ENCODE assay signal across 33 cellular contexts in the genomic region with DNA sequence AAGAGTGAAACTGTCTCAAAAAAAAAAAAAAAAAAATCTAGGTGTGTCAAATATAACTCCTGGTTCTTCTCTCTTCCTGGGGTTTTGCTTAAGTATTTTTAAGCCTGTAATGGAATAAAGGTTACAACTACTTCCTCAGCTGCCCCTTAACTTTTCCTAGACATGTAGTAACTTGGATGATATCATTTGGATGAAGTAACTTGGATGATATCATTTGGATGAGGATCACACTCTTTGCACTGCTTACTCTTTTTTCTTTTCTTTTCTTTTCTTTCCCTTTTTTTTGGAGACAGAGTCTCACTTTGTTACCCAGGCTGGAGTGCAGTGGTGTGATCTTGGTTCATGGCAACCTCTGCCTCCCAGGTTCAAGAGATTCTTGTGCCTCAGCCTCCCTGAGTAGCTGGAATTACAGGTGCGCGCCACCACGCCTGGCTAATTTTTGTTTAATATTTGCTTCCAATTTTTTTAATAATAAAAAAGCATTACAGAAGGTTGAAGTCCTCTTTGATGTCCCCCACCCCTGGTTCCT. TPM values are rescaled to one million over a fixed set of nuclear protein-coding genes. Genes with fewer than 3 reads are reported as not detected.
DNase-seq lines count a peak whose midpoint lies in the region; ATAC-seq and TF ChIP-seq lines count a peak whose summit lies in the region.
"Had no signal": no experiment of that assay in that cellular context is flagged by ENCODE, and none has a peak within 500 bp of the region (broad histone marks: within the 10 kb centered on the region; RNA-seq: fewer than 3 reads in every experiment).

No MANE protein-coding gene starts in this region.

- H3K27ac Mint-ChIP-seq in activated CD4-positive, alpha-beta T cell treated with anti-CD3 and anti-CD28 coated beads, Interleukin-2, amount 10 ng/mL, durations not matched to agents 24 days and 14 days = no peak overlapping the region
- H3K27ac Mint-ChIP-seq in stimulated activated effector memory CD8-positive, alpha-beta T cell treated with anti-CD3 and anti-CD28 coated beads, Interleukin-12 subunit alpha, Interleukin-12 subunit beta, amount 100 ng/mL, for 72 hours = no peak overlapping the region
- H3K27ac Mint-ChIP-seq: activated CD8-positive, alpha-beta T cell treated with anti-CD3 and anti-CD28 coated beads for 36 hours; H9; natural killer cell had no signal

- ATAC-seq in GM19328 (IDR thresholded peaks at IDR 0.05; ENCODE audit: unreplicated experiment) = no peak
- ATAC-seq in stimulated activated effector memory CD8-positive, alpha-beta T cell treated with anti-CD3 and anti-CD28 coated beads, Interleukin-12 subunit alpha, Interleukin-12 subunit beta, amount 100 ng/mL, for 72 hours = no peak
- ATAC-seq: activated CD4-positive, CD25-positive, alpha-beta regulatory T cell treated with anti-CD3 and anti-CD28 coated beads, Interleukin-2, amount 50 U/mL, for 24 hours; activated CD8-positive, alpha-beta T cell treated with anti-CD3 and anti-CD28 coated beads for 36 hours; left lobe of liver; natural killer cell; pancreas; sciatic nerve had no signal

- intact Hi-C loops in activated CD4-positive, alpha-beta T cell treated with anti-CD3 and anti-CD28 coated beads, Interleukin-2, amount 10 ng/mL, durations not matched to agents 24 days and 14 days (cut with micrococcal nuclease) = no loop called here

- TF ChIP-seq CTCF in HEK293 (tag by site-specific recombination; IDR thresholded peaks at IDR 0.05) (no peak), cardiac fibroblast (IDR thresholded peaks at IDR 0.05; ENCODE audit: low read depth, low read length) (no peak), foreskin fibroblast (IDR thresholded peaks at IDR 0.05; ENCODE audit: low read depth, low read length) (no peak)

- POLR2A ChIA-PET in HEK293 (lab: Yijun Ruan, JAX) = no interaction called here

- no peaks in the 10 kb centered on the region for H3K9me3 Mint-ChIP-seq in activated CD4-positive, alpha-beta T cell treated with anti-CD3 and anti-CD28 coated beads, Interleukin-2, amount 10 ng/mL, durations not matched to agents 24 days and 14 days
- H3K9me3 Mint-ChIP-seq in stimulated activated effector memory CD8-positive, alpha-beta T cell treated with anti-CD3 and anti-CD28 coated beads, Interleukin-12 subunit alpha, Interleukin-12 subunit beta, amount 100 ng/mL, for 72 hours = no peaks in the 10 kb centered on the region
- H3K9me3 Mint-ChIP-seq: activated CD8-positive, alpha-beta T cell treated with anti-CD3 and anti-CD28 coated beads for 36 hours; H9; natural killer cell had no signal

- H3K27ac ChIP-seq in ACC112 (ENCODE audit: low read depth, low read length) = peak overlapping the region; percentile 78; the same call in 1 of the 2 replicates
- no peak overlapping the region for H3K27ac ChIP-seq in HEK293 (ENCODE audit: extremely low read depth, low read depth, low read length)
- H3K27ac ChIP-seq: BLaER1 treated with 17β-estradiol and CSF1 and Interleukin-3, amounts not matched to agents 10 nM and 100 nM; esophagus muscularis mucosa; pancreas had no signal

- H3K36me3 Mint-ChIP-seq in activated CD4-positive, alpha-beta T cell treated with anti-CD3 and anti-CD28 coated beads, Interleukin-2, amount 10 ng/mL, durations not matched to agents 24 days and 14 days (ENCODE audit: low read depth) = peaks cover 9% of the 10 kb centered on the region
- peaks cover 7% of the 10 kb centered on the region for H3K36me3 Mint-ChIP-seq in stimulated activated effector memory CD8-positive, alpha-beta T cell treated with anti-CD3 and anti-CD28 coated beads, Interleukin-12 subunit alpha, Interleukin-12 subunit beta, amount 100 ng/mL, for 72 hours
- H3K36me3 Mint-ChIP-seq: natural killer cell had no signal

- DNase-seq in cardiac fibroblast (ENCODE audit: low read depth in 2 of 2) (peak; percentile 23 to 56), foreskin fibroblast (peak; percentile 38 to 71), NCI-H1092 treated with DMSO at 0.1 percent for 48 hours (lab: John Stamatoyannopoulos, UW) (no peak)
- no peak for DNase-seq in activated CD4-positive, alpha-beta T cell treated with anti-CD3 and anti-CD28 coated beads, Interleukin-2, amount 10 ng/mL, durations not matched to agents 24 days and 14 days
- DNase-seq in stimulated activated effector memory CD8-positive, alpha-beta T cell treated with anti-CD3 and anti-CD28 coated beads, Interleukin-12 subunit alpha, Interleukin-12 subunit beta, amount 100 ng/mL, for 72 hours (ENCODE audit: low spot score in 2 of 2) = no peak
- DNase-seq: activated CD8-positive, alpha-beta T cell treated with anti-CD3 and anti-CD28 coated beads for 36 hours; activated naive CD4-positive, alpha-beta T cell treated with Interleukin-2 at 50 U/mL for 16 hours; activated T-cell treated with anti-CD3 and anti-CD28 coated beads, Interleukin-2, amount 50 U/mL, for 1 hour; amygdala; central memory CD4-positive, alpha-beta T cell; DMS 273 treated with DMSO at 0.1 percent for 48 hours; effector CD4-positive, alpha-beta T cell; GDM1; H9; KBM-7; midbrain; MV-4-11; natural killer cell; NCI-H187; NCI-H748 treated with DMSO at 0.1 percent for 48 hours; pancreas; SHP77 treated with DMSO at 0.1 percent for 48 hours; stimulated activated CD4-positive, alpha-beta T cell treated with anti-CD3 and anti-CD28 coated beads, Interleukin-15, amount 100 ng/mL, for 24 hours had no signal

- no peak overlapping the region for H3K4me3 Mint-ChIP-seq in activated CD4-positive, alpha-beta T cell treated with anti-CD3 and anti-CD28 coated beads, Interleukin-2, amount 10 ng/mL, durations not matched to agents 24 days and 14 days
- H3K4me3 Mint-ChIP-seq in stimulated activated effector memory CD8-positive, alpha-beta T cell treated with anti-CD3 and anti-CD28 coated beads, Interleukin-12 subunit alpha, Interleukin-12 subunit beta, amount 100 ng/mL, for 72 hours = no peak overlapping the region
- H3K4me3 Mint-ChIP-seq: activated CD8-positive, alpha-beta T cell treated with anti-CD3 and anti-CD28 coated beads for 36 hours; H9; natural killer cell had no signal

- no peak overlapping the region for H2AFZ ChIP-seq in ACC112 (ENCODE audit: low read length, unreplicated experiment)

- H3K79me2 ChIP-seq in ACC112 (ENCODE audit: control insufficient read depth, insufficient read depth, low read length, unreplicated experiment) = peaks cover 14% of the 10 kb centered on the region

- peaks cover 6% of the 10 kb centered on the region for H3K27me3 Mint-ChIP-seq in activated CD4-positive, alpha-beta T cell treated with anti-CD3 and anti-CD28 coated beads, Interleukin-2, amount 10 ng/mL, durations not matched to agents 24 days and 14 days

- H3K4me1 ChIP-seq in ACC112 (ENCODE audit: control insufficient read depth, insufficient read depth, low read length, unreplicated experiment) (peaks cover 24% of the 10 kb centered on the region), HEK293 (ENCODE audit: control insufficient read depth, insufficient read depth, low read length) (no peaks in the 10 kb centered on the region)

- CTCF ChIA-PET in HEK293 (lab: Yijun Ruan, JAX) = no interaction called here

- H3K9me3 ChIP-seq in HEK293 (ENCODE audit: control insufficient read depth, insufficient read depth, low read depth, low read length) = no peaks in the 10 kb centered on the region
- H3K9me3 ChIP-seq: BLaER1 treated with 17β-estradiol and CSF1 and Interleukin-3, amounts not matched to agents 10 nM and 100 nM; esophagus muscularis mucosa; pancreas had no signal

- peaks cover 2% of the 10 kb centered on the region for H3K4me1 Mint-ChIP-seq in activated CD4-positive, alpha-beta T cell treated with anti-CD3 and anti-CD28 coated beads, Interleukin-2, amount 10 ng/mL, durations not matched to agents 24 days and 14 days
- peaks cover 12% of the 10 kb centered on the region for H3K4me1 Mint-ChIP-seq in stimulated activated effector memory CD8-positive, alpha-beta T cell treated with anti-CD3 and anti-CD28 coated beads, Interleukin-12 subunit alpha, Interleukin-12 subunit beta, amount 100 ng/mL, for 72 hours

- no peak overlapping the region for H3K4me3 ChIP-seq in ACC112 (ENCODE audit: low read depth, low read length)
- no peak overlapping the region for H3K4me3 ChIP-seq in HEK293 (ENCODE audit: low read depth, low read length)
- no peak overlapping the region for H3K4me3 ChIP-seq in cardiac fibroblast (replicated peaks in 1 of 2; ENCODE audit: low read depth in 2 of 2, low read length in 2 of 2)
- H3K4me3 ChIP-seq in foreskin fibroblast (ENCODE audit: low read depth in 1 of 2, low read length in 2 of 2) = no peak overlapping the region
- H3K4me3 ChIP-seq: BLaER1 treated with 17β-estradiol and CSF1 and Interleukin-3, amounts not matched to agents 10 nM and 100 nM; esophagus muscularis mucosa; pancreas had no signal

- H3K27me3 ChIP-seq in ACC112 (ENCODE audit: insufficient read depth, low read length) = no peaks in the 10 kb centered on the region
- H3K27me3 ChIP-seq: BLaER1 treated with 17β-estradiol and CSF1 and Interleukin-3, amounts not matched to agents 10 nM and 100 nM; esophagus muscularis mucosa; pancreas had no signal

- H3K36me3 ChIP-seq in ACC112 (ENCODE audit: insufficient read depth, low read length) (no peaks in the 10 kb centered on the region), HEK293 (ENCODE audit: control insufficient read depth in 2 of 2, insufficient read depth in 1 of 2, low read length in 2 of 2) (no peaks in the 10 kb centered on the region)
- H3K36me3 ChIP-seq: BLaER1 treated with 17β-estradiol and CSF1 and Interleukin-3, amounts not matched to agents 10 nM and 100 nM; esophagus muscularis mucosa; pancreas had no signal

TF ChIP-seq in HEK293, 187 proteins besides CTCF, POLR2A, EP300 and RAD21 (continues in another document):
- TF ChIP-seq ZNF654 (tag by site-specific recombination; IDR thresholded peaks at IDR 0.05; ENCODE audit: low read depth) = no peak
- peak; percentile 19; the same call in 1 of the 2 replicates for TF ChIP-seq ZNF394 (tag by site-specific recombination; IDR thresholded peaks at IDR 0.05; ENCODE audit: borderline replicate concordance)
- peak; percentile 83 for TF ChIP-seq PRDM1 (tag by site-specific recombination; IDR thresholded peaks at IDR 0.05)
- TF ChIP-seq ZNF664 (tag by site-specific recombination; IDR thresholded peaks at IDR 0.05) = no peak
- TF ChIP-seq ZNF366 (tag by site-specific recombination; conservative IDR thresholded peaks at IDR 0.05) = peak; percentile 65; the same call in 1 of the 2 replicates
- TF ChIP-seq ZNF37A (tag by site-specific recombination; IDR thresholded peaks at IDR 0.05) = no peak
- TF ChIP-seq ZSCAN23 (tag by site-specific recombination; IDR thresholded peaks at IDR 0.05) = no peak

RNA-seq across cellular contexts. Expression of gene FAM186A, which starts 0.8 kb away (rescaled TPM):
- not detected in 2 replicates for total RNA-seq in activated CD4-positive, alpha-beta T cell treated with anti-CD3 and anti-CD28 coated beads, Interleukin-2, amount 10 ng/mL, durations not matched to agents 24 days and 14 days
- total RNA-seq: A673; activated CD8-positive, alpha-beta T cell treated with anti-CD3 and anti-CD28 coated beads for 36 hours; esophagus muscularis mucosa; H9; left lobe of liver; natural killer cell; pancreas; sciatic nerve; ureter had no signal

RNA-seq across cellular contexts. Expression of gene LARP4, which starts 3.5 kb away (rescaled TPM):
- total RNA-seq in activated CD4-positive, alpha-beta T cell treated with anti-CD3 and anti-CD28 coated beads, Interleukin-2, amount 10 ng/mL, durations not matched to agents 24 days and 14 days = 117 and 130 TPM in 2 replicates

Comparison
In these comparisons a context has a peak if more than half of its experiments do, and no peak if none do; other contexts are left out.
1. DNase-seq: peak in cardiac fibroblast (2 of 2) and foreskin fibroblast (2 of 2); none in NCI-H1092 treated with DMSO at 0.1 percent for 48 hours (single experiment), activated CD4-positive, alpha-beta T cell treated with anti-CD3 and anti-CD28 coated beads, Interleukin-2, amount 10 ng/mL, durations not matched to agents 24 days and 14 days (single experiment) and stimulated activated effector memory CD8-positive, alpha-beta T cell treated with anti-CD3 and anti-CD28 coated beads, Interleukin-12 subunit alpha, Interleukin-12 subunit beta, amount 100 ng/mL, for 72 hours (0 of 2).